In the genomic region with DNA sequence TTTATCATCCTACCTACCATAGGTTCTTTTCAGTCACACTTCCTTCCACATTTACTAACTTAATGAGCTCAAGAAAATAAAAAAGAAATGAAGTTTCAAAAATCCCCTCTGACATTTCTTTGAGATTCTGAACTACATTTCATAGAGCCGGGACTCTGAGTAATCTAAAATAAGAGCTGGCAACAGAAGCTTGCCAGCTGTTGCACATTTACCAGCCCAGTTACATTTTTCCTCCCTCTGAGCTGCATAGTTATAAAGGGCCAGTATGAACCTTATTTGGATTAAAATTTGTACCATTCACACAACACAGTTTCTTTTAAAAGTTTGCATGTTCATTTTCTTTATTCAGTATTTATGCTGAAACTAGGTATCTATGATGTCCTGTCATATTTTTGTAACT, we compare ENCODE assay signal across 19 cellular contexts.
DNase-seq lines count a peak whose midpoint lies in the region; ATAC-seq and TF ChIP-seq lines count a peak whose summit lies in the region.
"Had no signal": no experiment of that assay in that cellular context is flagged by ENCODE, and none has a peak within 500 bp of the region (broad histone marks: within the 10 kb centered on the region; RNA-seq: fewer than 3 reads in every experiment).

No MANE protein-coding gene starts in this region.

- no peak overlapping the region for H3K14ac ChIP-seq in H9 (ENCODE audit: insufficient read depth, low read length)

- no peak overlapping the region for H3K18ac ChIP-seq in H9 (ENCODE audit: insufficient read length, low read depth, low read length)

- no peak overlapping the region for H3K27ac Mint-ChIP-seq in H9
- H3K27ac Mint-ChIP-seq: stimulated activated memory B cell treated with anti-CD40 and anti-IgM and Interleukin-4, amounts not matched to agents 10 μg/mL and 1 μg/mL and 100 μg/mL, for 72 hours had no signal

- H3K79me2 ChIP-seq in H9 (ENCODE audit: insufficient read depth, low read length): no peaks in the 10 kb centered on the region

- no peak overlapping the region for H3K56ac ChIP-seq in H9 (ENCODE audit: insufficient read length, low read depth, low read length)

- peaks cover 0 to 5% (median 1%) of the 10 kb centered on the region in 3 experiments; a peak in 3 of 7 replicates for H3K36me3 Mint-ChIP-seq in H9 (ENCODE audit: insufficient read depth in 1 of 3, low read depth in 3 of 3)
- H3K36me3 Mint-ChIP-seq: stimulated activated memory B cell treated with anti-CD40 and anti-IgM and Interleukin-4, amounts not matched to agents 10 μg/mL and 1 μg/mL and 100 μg/mL, for 72 hours had no signal

- DNase-seq in LHCN-M2 (ENCODE audit: low read depth): peak; percentile 81
- DNase-seq in esophagus muscularis mucosa (ENCODE audit: extremely low spot score): no peak
- DNase-seq in right cardiac atrium: peak in 1 of 3 donors; percentile 40
- no peak for DNase-seq in tibial artery
- no peak for DNase-seq in NCI-H128 (lab: John Stamatoyannopoulos, UW; ENCODE audit: unreplicated experiment)
- no peak for DNase-seq in H9
- DNase-seq: activated naive CD4-positive, alpha-beta T cell treated with anti-CD3 and anti-CD28 coated beads, Interleukin-2, amount 50 U/mL, for 16 hours; activated T-cell treated with anti-CD3 and anti-CD28 coated beads, Interleukin-2, amount 50 U/mL, for 48 hours; Calu3; GDM1; H7; NCI-H748 treated with DMSO at 0.1 percent for 48 hours; OCI-M1; T-helper 9 cell had no signal

- no peaks in the 10 kb centered on the region for H3K23me2 ChIP-seq in H9 (ENCODE audit: insufficient read length, low read depth, low read length, poor library complexity, severe bottlenecking)

- intact Hi-C loops in esophagus muscularis mucosa (cut with DNase I) (no loop called here), right cardiac atrium (cut with DNase I) (no loop called here), tibial artery (cut with DNase I; ENCODE audit: low total_unique reads) (no loop called here)

- TF ChIP-seq POLR2A in esophagus muscularis mucosa (IDR thresholded peaks at IDR 0.05; ENCODE audit: low read depth): no peak

- H3K23ac ChIP-seq in H9 (ENCODE audit: insufficient read length, low read depth, low read length): no peak overlapping the region

- no peaks in the 10 kb centered on the region for H4K20me1 ChIP-seq in H9 (ENCODE audit: control insufficient read depth, insufficient read depth, insufficient read length)
- H4K20me1 ChIP-seq: BLaER1 treated with 17β-estradiol and CSF1 and Interleukin-3, amounts not matched to agents 10 nM and 100 nM had no signal

- no peak overlapping the region for H2BK15ac ChIP-seq in H9 (ENCODE audit: low read depth, low read length)

- H3K79me1 ChIP-seq in H9 (ENCODE audit: insufficient read depth, low read depth, low read length, poor library complexity, severe bottlenecking): no peaks in the 10 kb centered on the region

- no peak overlapping the region for H2AK5ac ChIP-seq in H9 (ENCODE audit: insufficient read length, low read length)

- no peak overlapping the region for H2AFZ ChIP-seq in H9 (ENCODE audit: low read length)

- H4K91ac ChIP-seq in H9 (ENCODE audit: insufficient read length, low read depth, low read length): no peak overlapping the region

- no peak overlapping the region for H3K4me3 Mint-ChIP-seq in H9
- H3K4me3 Mint-ChIP-seq: stimulated activated memory B cell treated with anti-CD40 and anti-IgM and Interleukin-4, amounts not matched to agents 10 μg/mL and 1 μg/mL and 100 μg/mL, for 72 hours had no signal

- H3K36me3 ChIP-seq in esophagus muscularis mucosa: no peaks in the 10 kb centered on the region
- H3K36me3 ChIP-seq in tibial artery: no peaks in the 10 kb centered on the region
- H3K36me3 ChIP-seq: BLaER1 treated with 17β-estradiol and CSF1 and Interleukin-3, amounts not matched to agents 10 nM and 100 nM; tibial nerve had no signal

- H3K9me3 ChIP-seq in esophagus muscularis mucosa (no peaks in the 10 kb centered on the region), right cardiac atrium (ENCODE audit: control insufficient read depth, low read length) (no peaks in the 10 kb centered on the region), tibial artery (no peaks in the 10 kb centered on the region), H9 (ENCODE audit: control insufficient read depth, low read depth, low read length) (no peaks in the 10 kb centered on the region)
- H3K9me3 ChIP-seq: BLaER1 treated with 17β-estradiol and CSF1 and Interleukin-3, amounts not matched to agents 10 nM and 100 nM; tibial nerve had no signal

- no peak overlapping the region for H2BK5ac ChIP-seq in H9 (ENCODE audit: insufficient read length, low read length)

- H3K27me3 Mint-ChIP-seq in H9 (ENCODE audit: low read depth): no peaks in the 10 kb centered on the region

- no peak overlapping the region for H3K4ac ChIP-seq in H9 (ENCODE audit: low read depth, low read length)

- H3K4me1 ChIP-seq in esophagus muscularis mucosa (peaks cover 8 to 22% (median 18%) of the 10 kb centered on the region in 4 donors), right cardiac atrium (ENCODE audit: control insufficient read depth, insufficient read depth, low read length) (no peaks in the 10 kb centered on the region), tibial artery (peaks cover 0 to 24% (median 6%) of the 10 kb centered on the region in 4 donors), H9 (ENCODE audit: insufficient read depth, low read length) (no peaks in the 10 kb centered on the region)

- no peak overlapping the region for H3K9ac ChIP-seq in H9 (ENCODE audit: extremely low read depth, insufficient read length, low read length)
- H3K9ac ChIP-seq: BLaER1 treated with 17β-estradiol and CSF1 and Interleukin-3, amounts not matched to agents 10 nM and 100 nM had no signal

- H2BK20ac ChIP-seq in H9 (ENCODE audit: low read depth, low read length, poor library complexity, severe bottlenecking): no peak overlapping the region

- WGBS in esophagus muscularis mucosa: 22% methylated on average over 1 of the region's 1 CpG
- 22% methylated on average over 1 of the region's 1 CpG for WGBS in right cardiac atrium
- WGBS in H9 (ENCODE audit: extremely low coverage, insufficient read length, low lambda C conversion rate): no CpG with 5 or more reads among the region's 1 CpG

- no peak overlapping the region for H3K4me2 ChIP-seq in H9 (ENCODE audit: insufficient read depth, insufficient read length, low read length)
- H3K4me2 ChIP-seq: BLaER1 treated with 17β-estradiol and CSF1 and Interleukin-3, amounts not matched to agents 10 nM and 100 nM had no signal

- H2BK120ac ChIP-seq in H9 (ENCODE audit: low read depth, low read length, poor library complexity, severe bottlenecking): no peak overlapping the region

- H4K8ac ChIP-seq in H9 (replicated peaks; ENCODE audit: insufficient read length, low read depth, low read length): no peak overlapping the region

- no peak for TF ChIP-seq CTCF in esophagus muscularis mucosa (IDR thresholded peaks at IDR 0.05)
- TF ChIP-seq CTCF in tibial artery (IDR thresholded peaks at IDR 0.05): no peak
- no peak for TF ChIP-seq CTCF in H9 (conservative IDR thresholded peaks at IDR 0.05)

- peak; percentile 62 to 81 for ATAC-seq in right cardiac atrium
- no peak for ATAC-seq in HG03159 (IDR thresholded peaks at IDR 0.05; ENCODE audit: unreplicated experiment)
- ATAC-seq: left lobe of liver; stimulated activated memory B cell treated with anti-CD40 and anti-IgM and Interleukin-4, amounts not matched to agents 10 μg/mL and 1 μg/mL and 100 μg/mL, for 72 hours had no signal

- H3K27me3 ChIP-seq in esophagus muscularis mucosa (no peaks in the 10 kb centered on the region), right cardiac atrium (ENCODE audit: control insufficient read depth, insufficient read depth) (no peaks in the 10 kb centered on the region), tibial artery (no peaks in the 10 kb centered on the region), H9 (ENCODE audit: insufficient read depth, low read length) (no peaks in the 10 kb centered on the region)
- H3K27me3 ChIP-seq: BLaER1 treated with 17β-estradiol and CSF1 and Interleukin-3, amounts not matched to agents 10 nM and 100 nM; tibial nerve had no signal

- TF ChIP-seq EP300 in esophagus muscularis mucosa (IDR thresholded peaks at IDR 0.05): no peak

- peaks cover 23 to 27% of the 10 kb centered on the region in 2 experiments for H3K4me1 Mint-ChIP-seq in H9
- H3K4me1 Mint-ChIP-seq: stimulated activated memory B cell treated with anti-CD40 and anti-IgM and Interleukin-4, amounts not matched to agents 10 μg/mL and 1 μg/mL and 100 μg/mL, for 72 hours had no signal

- H4K5ac ChIP-seq in H9 (ENCODE audit: insufficient read length, low read depth, low read length): no peak overlapping the region

- no peak overlapping the region for H3T11ph ChIP-seq in H9 (ENCODE audit: low read length)

- no peak overlapping the region for H2BK12ac ChIP-seq in H9 (ENCODE audit: insufficient read length, low read depth, low read length)

- peaks cover 0 to 6% of the 10 kb centered on the region in 2 experiments; a peak in 2 of 5 replicates for H3K9me3 Mint-ChIP-seq in H9
- H3K9me3 Mint-ChIP-seq: stimulated activated memory B cell treated with anti-CD40 and anti-IgM and Interleukin-4, amounts not matched to agents 10 μg/mL and 1 μg/mL and 100 μg/mL, for 72 hours had no signal

- H3K4me3 ChIP-seq in esophagus muscularis mucosa (no peak overlapping the region), right cardiac atrium (ENCODE audit: low read length) (no peak overlapping the region), tibial artery (no peak overlapping the region)
- H3K4me3 ChIP-seq: BLaER1 treated with 17β-estradiol and CSF1 and Interleukin-3, amounts not matched to agents 10 nM and 100 nM; tibial nerve had no signal

- H3K27ac ChIP-seq in esophagus muscularis mucosa (replicated peaks in 1 of 4): peak overlapping the region in 3 of 4 donors; percentile 39 to 46 (median 40)
- H3K27ac ChIP-seq in right cardiac atrium (ENCODE audit: low read length): no peak overlapping the region
- H3K27ac ChIP-seq in tibial artery: peak overlapping the region; percentile 47 to 76
- H3K27ac ChIP-seq in H9 (ENCODE audit: insufficient read length, low read depth, low read length): no peak overlapping the region
- H3K27ac ChIP-seq: BLaER1 treated with 17β-estradiol and CSF1 and Interleukin-3, amounts not matched to agents 10 nM and 100 nM; tibial nerve had no signal

Comparison
In these comparisons a context has a peak if more than half of its experiments do, and no peak if none do; other contexts are left out.
1. H3K27ac ChIP-seq: peak in esophagus muscularis mucosa (3 of 4) and tibial artery (2 of 2); none in right cardiac atrium (single experiment) and H9 (single experiment).